4 cellular contexts compared by ENCODE assay signal in genomic region chr22:11370311-11370710, GRCh38.
DNase-seq lines count a peak whose midpoint lies in the region; ATAC-seq and TF ChIP-seq lines count a peak whose summit lies in the region.
"Not testable (repeated sequence)": the region's sequence is repeated elsewhere in the genome, so short reads cannot be mapped to it uniquely, and the experiment has no call there.

No MANE protein-coding gene starts in this region.

- H3K4me3 ChIP-seq in gastroesophageal sphincter, upper lobe of left lung: not testable (repeated sequence)

- ATAC-seq in GM18873 (IDR thresholded peaks at IDR 0.05; ENCODE audit: low FRiP score, unreplicated experiment) (peak; percentile 64), gastroesophageal sphincter (peak; percentile 80), upper lobe of left lung (ENCODE audit: low FRiP score in 2 of 2) (peak; percentile 71 to 91)
- peak; percentile 56 for ATAC-seq in stimulated activated memory B cell treated with anti-CD40 and anti-IgM and Interleukin-4, amounts not matched to agents 10 μg/mL and 1 μg/mL and 100 μg/mL, for 72 hours

- not testable (repeated sequence) for H3K27me3 Mint-ChIP-seq in stimulated activated memory B cell treated with anti-CD40 and anti-IgM and Interleukin-4, amounts not matched to agents 10 μg/mL and 1 μg/mL and 100 μg/mL, for 72 hours

- H3K4me1 Mint-ChIP-seq in stimulated activated memory B cell treated with anti-CD40 and anti-IgM and Interleukin-4, amounts not matched to agents 10 μg/mL and 1 μg/mL and 100 μg/mL, for 72 hours: not testable (repeated sequence)

- not testable (repeated sequence) for H3K4me1 ChIP-seq in gastroesophageal sphincter, upper lobe of left lung

- not testable (repeated sequence) for TF ChIP-seq CTCF in gastroesophageal sphincter (IDR thresholded peaks at IDR 0.05); upper lobe of left lung (IDR thresholded peaks at IDR 0.05)

- not testable (repeated sequence) for H3K4me3 Mint-ChIP-seq in stimulated activated memory B cell treated with anti-CD40 and anti-IgM and Interleukin-4, amounts not matched to agents 10 μg/mL and 1 μg/mL and 100 μg/mL, for 72 hours

- H3K27ac ChIP-seq in gastroesophageal sphincter, upper lobe of left lung: not testable (repeated sequence)

- DNase-seq in upper lobe of left lung: not testable (repeated sequence)

- not testable (repeated sequence) for TF ChIP-seq EP300 in gastroesophageal sphincter (IDR thresholded peaks at IDR 0.05); upper lobe of left lung (IDR thresholded peaks at IDR 0.05)

- not testable (repeated sequence) for H3K36me3 ChIP-seq in gastroesophageal sphincter, upper lobe of left lung

- H3K9me3 ChIP-seq in gastroesophageal sphincter: not testable (repeated sequence)
- H3K9me3 ChIP-seq in upper lobe of left lung: peaks cover 0 to 16% (median 0%) of the 10 kb centered on the region in 4 donors

- not testable (repeated sequence) for H3K27me3 ChIP-seq in gastroesophageal sphincter, upper lobe of left lung

- not testable (repeated sequence) for H3K9me3 Mint-ChIP-seq in stimulated activated memory B cell treated with anti-CD40 and anti-IgM and Interleukin-4, amounts not matched to agents 10 μg/mL and 1 μg/mL and 100 μg/mL, for 72 hours

- not testable (repeated sequence) for H3K27ac Mint-ChIP-seq in stimulated activated memory B cell treated with anti-CD40 and anti-IgM and Interleukin-4, amounts not matched to agents 10 μg/mL and 1 μg/mL and 100 μg/mL, for 72 hours

- not testable (repeated sequence) for H3K36me3 Mint-ChIP-seq in stimulated activated memory B cell treated with anti-CD40 and anti-IgM and Interleukin-4, amounts not matched to agents 10 μg/mL and 1 μg/mL and 100 μg/mL, for 72 hours

- no CpG with 5 or more reads among the region's 1 CpG for WGBS in gastroesophageal sphincter (ENCODE audit: low coverage in 1 of 2), 2 donors
- no CpG with 5 or more reads among the region's 1 CpG for WGBS in upper lobe of left lung, 2 donors

- TF ChIP-seq POLR2A in gastroesophageal sphincter (IDR thresholded peaks at IDR 0.05); upper lobe of left lung (IDR thresholded peaks at IDR 0.05): not testable (repeated sequence)
